27 cellular contexts compared by ENCODE assay signal in genomic region chr16:86850675-86851074, GRCh38.
"Had no signal": no experiment of that assay in that cellular context is flagged by ENCODE, and none has a peak within 500 bp of the region (broad histone marks: within the 10 kb centered on the region; RNA-seq: fewer than 3 reads in every experiment).

No MANE protein-coding gene starts in this region.

- H3K4me1 Mint-ChIP-seq: stimulated activated naive B cell treated with anti-CD40 and anti-IgM and Interleukin-4, amounts not matched to agents 10 μg/mL and 1 μg/mL and 100 μg/mL, for 72 hours; stimulated activated naive CD8-positive, alpha-beta T cell treated with anti-CD3 and anti-CD28 coated beads, Interleukin-15, amount 100 ng/mL, for 72 hours had no signal

- H3K36me3 ChIP-seq: esophagus muscularis mucosa, gastroesophageal sphincter, neutrophil, right lobe of liver, thoracic aorta, transverse colon had no signal

- H3K4me1 ChIP-seq: esophagus muscularis mucosa, gastroesophageal sphincter, psoas muscle, right lobe of liver, transverse colon had no signal

- DNase-seq: cerebellar nuclear complex; effector CD8-positive, alpha-beta T cell; glutamatergic neuron; left colon; left ventricle myocardium superior; mesenchymal stem cell; midbrain; naive thymus-derived CD4-positive, alpha-beta T cell; nephron progenitor cell; psoas muscle; retina; right lobe of liver; stimulated activated CD4-positive, alpha-beta T cell treated with anti-CD3 and anti-CD28 coated beads, Interleukin-2, amount 100 ng/mL, for 24 hours; stimulated activated CD4-positive, alpha-beta T cell treated with anti-CD3 and anti-CD28 coated beads, Interleukin-4, amount 100 ng/mL, for 4 hours; stimulated activated naive B cell treated with anti-CD40 and anti-IgM and Interleukin-4, amounts not matched to agents 10 μg/mL and 1 μg/mL and 100 μg/mL, for 72 hours; stimulated activated naive CD8-positive, alpha-beta T cell treated with anti-CD3 and anti-CD28 coated beads, Interleukin-15, amount 100 ng/mL, for 72 hours; substantia nigra; transverse colon had no signal

- H3K27ac Mint-ChIP-seq: dendritic cell treated with granulocyte-macrophage colony-stimulating factor and Interleukin-4, amounts not matched to agents 40 ng/mL and 50 ng/mL, for 4 days; naive thymus-derived CD4-positive, alpha-beta T cell; nephron progenitor cell; stimulated activated naive B cell treated with anti-CD40 and anti-IgM and Interleukin-4, amounts not matched to agents 10 μg/mL and 1 μg/mL and 100 μg/mL, for 72 hours had no signal

- H3K4me3 ChIP-seq: esophagus muscularis mucosa, gastroesophageal sphincter, lung, psoas muscle, right lobe of liver, thoracic aorta, transverse colon had no signal

- H3K36me3 Mint-ChIP-seq: naive thymus-derived CD4-positive, alpha-beta T cell; stimulated activated naive B cell treated with anti-CD40 and anti-IgM and Interleukin-4, amounts not matched to agents 10 μg/mL and 1 μg/mL and 100 μg/mL, for 72 hours had no signal

- H3K9me3 Mint-ChIP-seq: dendritic cell treated with granulocyte-macrophage colony-stimulating factor and Interleukin-4, amounts not matched to agents 40 ng/mL and 50 ng/mL, for 4 days; nephron progenitor cell; stimulated activated naive B cell treated with anti-CD40 and anti-IgM and Interleukin-4, amounts not matched to agents 10 μg/mL and 1 μg/mL and 100 μg/mL, for 72 hours; stimulated activated naive CD8-positive, alpha-beta T cell treated with anti-CD3 and anti-CD28 coated beads, Interleukin-15, amount 100 ng/mL, for 72 hours had no signal

- H3K27ac ChIP-seq: epithelial cell of prostate, esophagus muscularis mucosa, gastroesophageal sphincter, neutrophil, psoas muscle, right lobe of liver, thoracic aorta, transverse colon had no signal

- H3K9me3 ChIP-seq: esophagus muscularis mucosa, gastroesophageal sphincter, neutrophil, psoas muscle, right lobe of liver, thoracic aorta, transverse colon had no signal

- H3K4me3 Mint-ChIP-seq: dendritic cell treated with granulocyte-macrophage colony-stimulating factor and Interleukin-4, amounts not matched to agents 40 ng/mL and 50 ng/mL, for 4 days; naive thymus-derived CD4-positive, alpha-beta T cell; nephron progenitor cell; stimulated activated naive B cell treated with anti-CD40 and anti-IgM and Interleukin-4, amounts not matched to agents 10 μg/mL and 1 μg/mL and 100 μg/mL, for 72 hours; stimulated activated naive CD8-positive, alpha-beta T cell treated with anti-CD3 and anti-CD28 coated beads, Interleukin-15, amount 100 ng/mL, for 72 hours had no signal

- H3K27me3 ChIP-seq: right lobe of liver, transverse colon had no signal

- FAIRE-seq: colon, endometrium had no signal
